In the genomic region with DNA sequence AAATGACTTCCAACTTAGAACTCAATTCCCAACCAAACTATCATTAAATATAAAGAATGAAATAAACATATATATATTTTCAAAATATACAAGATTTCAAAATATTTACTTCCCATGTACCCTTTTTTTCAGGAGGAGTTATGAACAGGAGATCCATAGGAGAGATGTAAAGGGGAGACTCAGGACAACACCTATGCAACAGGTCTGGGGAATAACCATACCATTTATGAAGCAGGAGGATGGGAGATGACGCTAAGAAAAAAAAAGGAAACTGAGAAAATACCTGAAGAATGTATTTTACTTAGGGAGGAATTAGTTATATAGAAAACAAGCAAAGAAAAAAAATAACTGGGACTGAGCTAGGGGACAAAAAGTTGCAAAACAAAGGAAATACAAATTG, we compare ENCODE assay signal across 21 cellular contexts. TPM values are rescaled to one million over a fixed set of nuclear protein-coding genes. Genes with fewer than 3 reads are reported as not detected.
DNase-seq lines count a peak whose midpoint lies in the region; ATAC-seq, FAIRE-seq and TF ChIP-seq lines count a peak whose summit lies in the region.
"Had no signal": no experiment of that assay in that cellular context is flagged by ENCODE, and none has a peak within 500 bp of the region (broad histone marks: within the 10 kb centered on the region; RNA-seq: fewer than 3 reads in every experiment).

No MANE protein-coding gene starts in this region.

- H3K4me3 Mint-ChIP-seq in activated naive CD8-positive, alpha-beta T cell: no peak overlapping the region
- no peak overlapping the region for H3K4me3 Mint-ChIP-seq in activated naive CD8-positive, alpha-beta T cell treated with anti-CD3 and anti-CD28 coated beads for 36 hours
- H3K4me3 Mint-ChIP-seq in T-cell (no peak overlapping the region), neural progenitor cell (no peak overlapping the region)
- H3K4me3 Mint-ChIP-seq in naive thymus-derived CD4-positive, alpha-beta T cell: no peak overlapping the region
- H3K4me3 Mint-ChIP-seq: B cell; CD4-positive, alpha-beta T cell had no signal

- ATAC-seq in T-cell (replicated peaks in 1 of 4): no peak
- ATAC-seq in naive thymus-derived CD4-positive, alpha-beta T cell: no peak
- ATAC-seq in HepG2: no peak

- no peak overlapping the region for H3K27ac ChIP-seq in naive thymus-derived CD4-positive, alpha-beta T cell (ENCODE audit: low read depth, low read length)
- no peak overlapping the region for H3K27ac ChIP-seq in neural progenitor cell
- H3K27ac ChIP-seq in HepG2 (ENCODE audit: extremely low read length, insufficient read depth, low read length): no peak overlapping the region
- H3K27ac ChIP-seq: 22Rv1, BLaER1, C4-2B had no signal

- peaks cover 35% of the 10 kb centered on the region for H3K36me3 Mint-ChIP-seq in activated naive CD8-positive, alpha-beta T cell
- peaks cover 44% of the 10 kb centered on the region for H3K36me3 Mint-ChIP-seq in activated naive CD8-positive, alpha-beta T cell treated with anti-CD3 and anti-CD28 coated beads for 36 hours
- H3K36me3 Mint-ChIP-seq in T-cell (peaks cover 71% of the 10 kb centered on the region), neural progenitor cell (peaks cover 20% of the 10 kb centered on the region)
- H3K36me3 Mint-ChIP-seq in naive thymus-derived CD4-positive, alpha-beta T cell: peaks cover 24 to 66% (median 53%) of the 10 kb centered on the region in 5 donors

- BruUV-seq in HepG2 (replicated peaks; lab: Mats Ljungman, UMichigan): no TSS peak

- H3K9me3 Mint-ChIP-seq in activated naive CD8-positive, alpha-beta T cell (ENCODE audit: low read depth): no peaks in the 10 kb centered on the region
- H3K9me3 Mint-ChIP-seq in activated naive CD8-positive, alpha-beta T cell treated with anti-CD3 and anti-CD28 coated beads for 36 hours: no peaks in the 10 kb centered on the region
- H3K9me3 Mint-ChIP-seq in T-cell (no peaks in the 10 kb centered on the region), neural progenitor cell (no peaks in the 10 kb centered on the region)
- peaks cover 0 to 2% (median 0%) of the 10 kb centered on the region in 11 donors for H3K9me3 Mint-ChIP-seq in naive thymus-derived CD4-positive, alpha-beta T cell
- H3K9me3 Mint-ChIP-seq: CD4-positive, alpha-beta T cell had no signal

- in situ Hi-C loops in HepG2 (cut with HindIII; ENCODE audit: extremely low pct_ligation_motif_present, low pct_unique_long_range_greater_than_20kb): no loop called here

- peak overlapping the region; percentile 37 for H3K27ac Mint-ChIP-seq in activated naive CD8-positive, alpha-beta T cell
- H3K27ac Mint-ChIP-seq in activated naive CD8-positive, alpha-beta T cell treated with anti-CD3 and anti-CD28 coated beads for 36 hours: no peak overlapping the region
- H3K27ac Mint-ChIP-seq in T-cell (peak overlapping the region; percentile 10 to 59), neural progenitor cell (peak overlapping the region; percentile 29)
- H3K27ac Mint-ChIP-seq in naive thymus-derived CD4-positive, alpha-beta T cell: peak overlapping the region in 7 of 9 donors; percentile 8 to 94 (median 62)
- H3K27ac Mint-ChIP-seq: B cell had no signal

- H3K4me2 ChIP-seq in neural progenitor cell: no peak overlapping the region
- no peak overlapping the region for H3K4me2 ChIP-seq in HepG2 (ENCODE audit: low read depth, low read length)
- H3K4me2 ChIP-seq: BLaER1 had no signal

- H3K36me3 ChIP-seq in naive thymus-derived CD4-positive, alpha-beta T cell (ENCODE audit: control insufficient read depth in 2 of 3, insufficient read depth in 3 of 3, low read length in 3 of 3): peaks cover 5 to 33% (median 18%) of the 10 kb centered on the region in 3 experiments
- peaks cover 8% of the 10 kb centered on the region for H3K36me3 ChIP-seq in neural progenitor cell
- peaks cover 8 to 57% of the 10 kb centered on the region in 2 experiments for H3K36me3 ChIP-seq in HepG2 (replicated peaks in 1 of 2; ENCODE audit: control insufficient read depth in 1 of 2, insufficient read depth in 2 of 2, low read length in 2 of 2)
- peaks cover 14% of the 10 kb centered on the region for H3K36me3 ChIP-seq in H7 (replicated peaks; ENCODE audit: control insufficient read depth, insufficient read depth, low read length)

- no peaks in the 10 kb centered on the region for H3K9me3 ChIP-seq in naive thymus-derived CD4-positive, alpha-beta T cell (ENCODE audit: control insufficient read depth in 2 of 3, low read length in 3 of 3)
- H3K9me3 ChIP-seq in neural progenitor cell (ENCODE audit: low read depth) (no peaks in the 10 kb centered on the region), HepG2 (ENCODE audit: low read length) (no peaks in the 10 kb centered on the region)
- H3K9me3 ChIP-seq: BLaER1, Caco-2 had no signal

- H3K27me3 ChIP-seq in naive thymus-derived CD4-positive, alpha-beta T cell (ENCODE audit: control insufficient read depth in 2 of 2, insufficient read depth in 2 of 2, low read length in 2 of 2): no peaks in the 10 kb centered on the region
- H3K27me3 ChIP-seq in neural progenitor cell (no peaks in the 10 kb centered on the region), HepG2 (ENCODE audit: control insufficient read depth in 1 of 2, insufficient read depth in 2 of 2, low read length in 2 of 2) (no peaks in the 10 kb centered on the region), H7 (ENCODE audit: control insufficient read depth, insufficient read depth, low read length) (no peaks in the 10 kb centered on the region)
- H3K27me3 ChIP-seq: BLaER1 had no signal

- DNase-seq in activated naive CD8-positive, alpha-beta T cell treated with anti-CD3 and anti-CD28 coated beads for 36 hours: no peak
- DNase-seq in T-cell: no peak
- no peak for DNase-seq in naive thymus-derived CD4-positive, alpha-beta T cell
- no peak for DNase-seq in neural progenitor cell (ENCODE audit: low spot score)
- no peak for DNase-seq in HepG2 (ENCODE audit: low spot score)
- DNase-seq in NAMALWA (ENCODE audit: low spot score): no peak
- DNase-seq in H7: no peak
- DNase-seq: Caco-2; CD4-positive, alpha-beta T cell; DMS153; DND-41; GOT3; HCEC 1CT had no signal

- no peaks in the 10 kb centered on the region for H3F3A ChIP-seq in neural progenitor cell (ENCODE audit: low read depth)

- H4K20me1 ChIP-seq in neural progenitor cell (ENCODE audit: low read depth): no peaks in the 10 kb centered on the region
- H4K20me1 ChIP-seq in HepG2 (ENCODE audit: insufficient read depth, low read length): no peaks in the 10 kb centered on the region
- H4K20me1 ChIP-seq: BLaER1 had no signal

- peaks cover 31% of the 10 kb centered on the region for H3K4me1 Mint-ChIP-seq in activated naive CD8-positive, alpha-beta T cell (ENCODE audit: low read depth)
- peaks cover 26% of the 10 kb centered on the region for H3K4me1 Mint-ChIP-seq in activated naive CD8-positive, alpha-beta T cell treated with anti-CD3 and anti-CD28 coated beads for 36 hours
- H3K4me1 Mint-ChIP-seq in T-cell: peaks cover 35 to 38% (median 35%) of the 10 kb centered on the region in 3 donors
- H3K4me1 Mint-ChIP-seq in naive thymus-derived CD4-positive, alpha-beta T cell: peaks cover 12 to 56% (median 40%) of the 10 kb centered on the region in 7 donors
- peaks cover 35% of the 10 kb centered on the region for H3K4me1 Mint-ChIP-seq in neural progenitor cell

- no peak for TF ChIP-seq POLR2A in HepG2 (IDR thresholded peaks at IDR 0.05; ENCODE audit: insufficient read depth in 1 of 2, low read depth in 2 of 2, low read length in 2 of 2)

- H2AFZ ChIP-seq in neural progenitor cell (replicated peaks) (no peak overlapping the region), HepG2 (ENCODE audit: low read length) (no peak overlapping the region)

- CTCF ChIA-PET in T-cell (lab: Charles Lee): interaction anchor here in 1 of 2 donors (0.8 kb wide), 1 partner anchor 270 kb away, joined by 3 read pairs; no protein-coding TSS in a partner anchor
- CTCF ChIA-PET in naive thymus-derived CD4-positive, alpha-beta T cell (lab: Charles Lee): no interaction called here
- CTCF ChIA-PET in HepG2 (lab: Yijun Ruan, JAX; ENCODE audit: low intra/inter-chr PET ratio, low total read pairs): no interaction called here

- H3K4me1 ChIP-seq in naive thymus-derived CD4-positive, alpha-beta T cell (ENCODE audit: control insufficient read depth in 2 of 2, insufficient read depth in 2 of 2, low read length in 2 of 2): peaks cover 11 to 20% of the 10 kb centered on the region in 2 donors
- no peaks in the 10 kb centered on the region for H3K4me1 ChIP-seq in neural progenitor cell
- H3K4me1 ChIP-seq in HepG2 (ENCODE audit: insufficient read depth, low read length): peaks cover 19% of the 10 kb centered on the region
- H3K4me1 ChIP-seq: Caco-2 had no signal

- TF ChIP-seq CTCF in neural progenitor cell (IDR thresholded peaks at IDR 0.05) (no peak), HepG2 (CRISPR knock-in tag; IDR thresholded peaks at IDR 0.05) (no peak)

- H3K9ac ChIP-seq in neural progenitor cell (no peak overlapping the region), HepG2 (ENCODE audit: insufficient read depth, low read depth, low read length) (no peak overlapping the region)
- H3K9ac ChIP-seq: BLaER1 had no signal

- WGBS in HepG2 (ENCODE audit: low lambda C conversion rate): 98% methylated on average over 1 of the region's 1 CpG

- intact Hi-C loops in naive thymus-derived CD4-positive, alpha-beta T cell (cut with micrococcal nuclease): no loop called here
- intact Hi-C loops in HepG2 (cut with micrococcal nuclease; ENCODE audit: unreplicated experiment): no loop called here

- POLR2A ChIA-PET in T-cell (lab: Charles Lee): interaction anchor here (0.6 kb wide), 2 partner anchors 225 to 824 kb away, joined by 3 read pairs; no protein-coding TSS in a partner anchor
- POLR2A ChIA-PET in naive thymus-derived CD4-positive, alpha-beta T cell (lab: Charles Lee): no interaction called here
- POLR2A ChIA-PET in HepG2 (lab: Yijun Ruan, JAX): no interaction called here

- H3K27me3 Mint-ChIP-seq in activated naive CD8-positive, alpha-beta T cell: no peaks in the 10 kb centered on the region
- no peaks in the 10 kb centered on the region for H3K27me3 Mint-ChIP-seq in activated naive CD8-positive, alpha-beta T cell treated with anti-CD3 and anti-CD28 coated beads for 36 hours
- no peaks in the 10 kb centered on the region for H3K27me3 Mint-ChIP-seq in T-cell
- H3K27me3 Mint-ChIP-seq in naive thymus-derived CD4-positive, alpha-beta T cell: no peaks in the 10 kb centered on the region
- no peaks in the 10 kb centered on the region for H3K27me3 Mint-ChIP-seq in neural progenitor cell (ENCODE audit: insufficient read depth, low read depth)
- H3K27me3 Mint-ChIP-seq: B cell; CD4-positive, alpha-beta T cell had no signal

- FAIRE-seq in HepG2 (lab: Jason Lieb, UNC): no peak
- FAIRE-seq: A204.1, GM12892, H54 had no signal

- H3K4me3 ChIP-seq in naive thymus-derived CD4-positive, alpha-beta T cell (ENCODE audit: low read length): no peak overlapping the region
- H3K4me3 ChIP-seq in neural progenitor cell (no peak overlapping the region), HepG2 (replicated peaks in 1 of 3; ENCODE audit: insufficient read depth in 1 of 3, low read depth in 2 of 3, low read length in 3 of 3) (no peak overlapping the region), H7 (ENCODE audit: insufficient read depth, low read depth, low read length) (no peak overlapping the region)
- H3K4me3 ChIP-seq: BLaER1 had no signal

- H3K79me2 ChIP-seq in neural progenitor cell (ENCODE audit: low read depth) (no peaks in the 10 kb centered on the region), HepG2 (ENCODE audit: insufficient read depth, low read length) (no peaks in the 10 kb centered on the region)

- TF ChIP-seq EP300 in HepG2 (IDR thresholded peaks at IDR 0.05; ENCODE audit: low read depth in 2 of 2, low read length in 2 of 2) (no peak), HepG2 (CRISPR knock-in tag; IDR thresholded peaks at IDR 0.05; ENCODE audit: borderline replicate concordance) (no peak)

- TF ChIP-seq RAD21 in HepG2 (CRISPR knock-in tag; IDR thresholded peaks at IDR 0.05): no peak

RNA-seq across cellular contexts. Expression of a gene that starts 23.8 kb away (rescaled TPM):
- total RNA-seq in activated naive CD8-positive, alpha-beta T cell treated with anti-CD3 and anti-CD28 coated beads for 36 hours: 10 to 100 TPM; 62.1 to 66.9 TPM
- total RNA-seq in T-cell (10 to 100 TPM; 26.6 to 36.4 (median 34.4) TPM), neural progenitor cell (ENCODE audit: low replicate concordance) (40.2 and 54.2 TPM in 2 replicates), HepG2 (2016; rRNA removed; fragmentation: Illumina TruSeq; extraction: Trizol) (52.0 and 57.8 TPM in 2 replicates)
- total RNA-seq in naive thymus-derived CD4-positive, alpha-beta T cell: 10 to 100 TPM; 19.1 to 38.3 (median 35.9) TPM
- 10 to 100 TPM; 16.0 to 35.0 TPM for polyA plus RNA-seq in naive thymus-derived CD4-positive, alpha-beta T cell
- 17.0 and 20.8 TPM in 2 replicates for total RNA-seq in HepG2 (2016; cell fraction: cytosol; rRNA removed; fragmentation: Illumina TruSeq; extraction: Trizol; ENCODE audit: low read depth)
- total RNA-seq in HepG2 (2016; cell fraction: insoluble cytoplasmic fraction; rRNA removed; fragmentation: Illumina TruSeq; extraction: Trizol): 51.9 and 56.4 TPM in 2 replicates
- total RNA-seq in HepG2 (2016; cell fraction: membrane; rRNA removed; fragmentation: Illumina TruSeq; extraction: Trizol): 49.9 and 57.9 TPM in 2 replicates
- 46.7 and 47.9 TPM in 2 replicates for total RNA-seq in HepG2 (2016; cell fraction: nucleus; rRNA removed; fragmentation: Illumina TruSeq; extraction: Trizol)
- polyA plus RNA-seq in HepG2 (2011; rRNA removed): 32.9 and 41.4 TPM in 2 replicates
- 33.9 and 35.7 TPM in 2 replicates for polyA plus RNA-seq in HepG2 (2011; cell fraction: cytosol; rRNA removed)
- 38.0 and 47.8 TPM in 2 replicates for polyA plus RNA-seq in HepG2 (2011; cell fraction: nucleus; rRNA removed)
- polyA plus RNA-seq in HepG2 (2012): 19.7 and 28.3 TPM in 2 replicates
- polyA plus RNA-seq in HepG2 (2016; cell fraction: cytosol; fragmentation: Illumina TruSeq; extraction: Trizol; ENCODE audit: low read depth): 17.3 and 20.3 TPM in 2 replicates
- polyA plus RNA-seq in HepG2 (2016; cell fraction: insoluble cytoplasmic fraction; fragmentation: Illumina TruSeq; extraction: Trizol; ENCODE audit: low read depth): 50.5 and 52.9 TPM in 2 replicates
- polyA plus RNA-seq in HepG2 (2016; cell fraction: membrane; fragmentation: Illumina TruSeq; extraction: Trizol; ENCODE audit: low read depth): 34.9 and 41.5 TPM in 2 replicates
- 61.6 and 62.0 TPM in 2 replicates for polyA plus RNA-seq in HepG2 (2016; cell fraction: nucleus; fragmentation: Illumina TruSeq; extraction: Trizol; ENCODE audit: insufficient read depth, low read depth)
- polyA minus RNA-seq in HepG2 (2011; rRNA and poly(A)+ RNA removed; ENCODE audit: low replicate concordance): 35.4 and 83.9 TPM in 2 replicates
- 26.2 and 26.6 TPM in 2 replicates for polyA minus RNA-seq in HepG2 (2011; cell fraction: cytosol; rRNA and poly(A)+ RNA removed)
- 66.4 and 78.2 TPM in 2 replicates for polyA minus RNA-seq in HepG2 (2011; cell fraction: nucleus; rRNA and poly(A)+ RNA removed)
- 35.8 and 35.9 TPM in 2 replicates for total RNA-seq in H7 (2014; rRNA removed; shearing (Covaris generic))

RNA-seq across cellular contexts. Expression of a gene that starts 34.6 kb away (rescaled TPM):
- total RNA-seq in activated naive CD8-positive, alpha-beta T cell treated with anti-CD3 and anti-CD28 coated beads for 36 hours: 1 to 10 TPM; 6.6 to 7.6 TPM
- total RNA-seq in T-cell: 1 to 10 TPM; 4.1 to 6.5 (median 5.0) TPM
- 1 to 10 TPM; 4.1 to 5.6 (median 5.2) TPM for total RNA-seq in naive thymus-derived CD4-positive, alpha-beta T cell
- polyA plus RNA-seq in naive thymus-derived CD4-positive, alpha-beta T cell: 1 to 10 TPM; 1.9 to 3.6 TPM
- total RNA-seq in neural progenitor cell (ENCODE audit: low replicate concordance): 6.0 and 10.6 TPM in 2 replicates
- total RNA-seq in HepG2 (2016; rRNA removed; fragmentation: Illumina TruSeq; extraction: Trizol): 6.8 and 8.3 TPM in 2 replicates
- 6.6 and 9.0 TPM in 2 replicates for total RNA-seq in HepG2 (2016; cell fraction: cytosol; rRNA removed; fragmentation: Illumina TruSeq; extraction: Trizol; ENCODE audit: low read depth)
- total RNA-seq in HepG2 (2016; cell fraction: insoluble cytoplasmic fraction; rRNA removed; fragmentation: Illumina TruSeq; extraction: Trizol): 7.0 and 8.5 TPM in 2 replicates
- total RNA-seq in HepG2 (2016; cell fraction: membrane; rRNA removed; fragmentation: Illumina TruSeq; extraction: Trizol): 3.9 and 5.4 TPM in 2 replicates
- 9.5 and 9.6 TPM in 2 replicates for total RNA-seq in HepG2 (2016; cell fraction: nucleus; rRNA removed; fragmentation: Illumina TruSeq; extraction: Trizol)
- 4.8 and 5.9 TPM in 2 replicates for polyA plus RNA-seq in HepG2 (2011; rRNA removed)
- polyA plus RNA-seq in HepG2 (2011; cell fraction: cytosol; rRNA removed): 3.8 and 3.9 TPM in 2 replicates
- 5.0 and 5.5 TPM in 2 replicates for polyA plus RNA-seq in HepG2 (2011; cell fraction: nucleus; rRNA removed)
- polyA plus RNA-seq in HepG2 (2012): 5.3 and 9.8 TPM in 2 replicates
- polyA plus RNA-seq in HepG2 (2016; cell fraction: cytosol; fragmentation: Illumina TruSeq; extraction: Trizol; ENCODE audit: low read depth): 0.87 and 0.99 TPM in 2 replicates
- polyA plus RNA-seq in HepG2 (2016; cell fraction: insoluble cytoplasmic fraction; fragmentation: Illumina TruSeq; extraction: Trizol; ENCODE audit: low read depth): 6.5 and 6.9 TPM in 2 replicates
- 1.4 and 2.0 TPM in 2 replicates for polyA plus RNA-seq in HepG2 (2016; cell fraction: membrane; fragmentation: Illumina TruSeq; extraction: Trizol; ENCODE audit: low read depth)
- 10.2 and 12.9 TPM in 2 replicates for polyA plus RNA-seq in HepG2 (2016; cell fraction: nucleus; fragmentation: Illumina TruSeq; extraction: Trizol; ENCODE audit: insufficient read depth, low read depth)
- polyA minus RNA-seq in HepG2 (2011; rRNA and poly(A)+ RNA removed; ENCODE audit: low replicate concordance): 6.8 and 24.1 TPM in 2 replicates
- polyA minus RNA-seq in HepG2 (2011; cell fraction: cytosol; rRNA and poly(A)+ RNA removed): 7.3 and 7.8 TPM in 2 replicates
- 12.4 and 12.7 TPM in 2 replicates for polyA minus RNA-seq in HepG2 (2011; cell fraction: nucleus; rRNA and poly(A)+ RNA removed)
- 2.8 and 4.6 TPM in 2 replicates for total RNA-seq in H7 (2014; rRNA removed; shearing (Covaris generic))

RNA-seq across cellular contexts. Expression of a gene that starts 56.8 kb away (rescaled TPM):
- 10 to 100 TPM; 43.7 to 46.5 TPM for total RNA-seq in activated naive CD8-positive, alpha-beta T cell treated with anti-CD3 and anti-CD28 coated beads for 36 hours
- total RNA-seq in T-cell (10 to 100 TPM; 16.3 to 24.1 (median 20.9) TPM), neural progenitor cell (ENCODE audit: low replicate concordance) (209 and 271 TPM in 2 replicates), HepG2 (2016; rRNA removed; fragmentation: Illumina TruSeq; extraction: Trizol) (108 and 161 TPM in 2 replicates)
- 10 to 100 TPM; 18.3 to 30.0 (median 23.9) TPM for total RNA-seq in naive thymus-derived CD4-positive, alpha-beta T cell
- polyA plus RNA-seq in naive thymus-derived CD4-positive, alpha-beta T cell: 10 to 100 TPM; 29.6 to 34.4 TPM
- total RNA-seq in HepG2 (2016; cell fraction: cytosol; rRNA removed; fragmentation: Illumina TruSeq; extraction: Trizol; ENCODE audit: low read depth): 13.4 and 13.9 TPM in 2 replicates
- 111 and 164 TPM in 2 replicates for total RNA-seq in HepG2 (2016; cell fraction: insoluble cytoplasmic fraction; rRNA removed; fragmentation: Illumina TruSeq; extraction: Trizol)
- 45.2 and 51.9 TPM in 2 replicates for total RNA-seq in HepG2 (2016; cell fraction: membrane; rRNA removed; fragmentation: Illumina TruSeq; extraction: Trizol)
- 114 and 134 TPM in 2 replicates for total RNA-seq in HepG2 (2016; cell fraction: nucleus; rRNA removed; fragmentation: Illumina TruSeq; extraction: Trizol)
- 71.5 and 73.6 TPM in 2 replicates for polyA plus RNA-seq in HepG2 (2011; rRNA removed)
- 49.0 and 79.5 TPM in 2 replicates for polyA plus RNA-seq in HepG2 (2011; cell fraction: cytosol; rRNA removed)
- polyA plus RNA-seq in HepG2 (2011; cell fraction: nucleus; rRNA removed): 13.2 and 18.7 TPM in 2 replicates
- 93.0 and 111 TPM in 2 replicates for polyA plus RNA-seq in HepG2 (2012)
- polyA plus RNA-seq in HepG2 (2016; cell fraction: cytosol; fragmentation: Illumina TruSeq; extraction: Trizol; ENCODE audit: low read depth): 10.0 and 10.2 TPM in 2 replicates
- polyA plus RNA-seq in HepG2 (2016; cell fraction: insoluble cytoplasmic fraction; fragmentation: Illumina TruSeq; extraction: Trizol; ENCODE audit: low read depth): 78.4 and 81.1 TPM in 2 replicates
- 21.7 and 24.2 TPM in 2 replicates for polyA plus RNA-seq in HepG2 (2016; cell fraction: membrane; fragmentation: Illumina TruSeq; extraction: Trizol; ENCODE audit: low read depth)
- 124 TPM in 2 replicates for polyA plus RNA-seq in HepG2 (2016; cell fraction: nucleus; fragmentation: Illumina TruSeq; extraction: Trizol; ENCODE audit: insufficient read depth, low read depth)
- 84.1 and 114 TPM in 2 replicates for polyA minus RNA-seq in HepG2 (2011; rRNA and poly(A)+ RNA removed; ENCODE audit: low replicate concordance)
- polyA minus RNA-seq in HepG2 (2011; cell fraction: cytosol; rRNA and poly(A)+ RNA removed): 61.3 and 74.8 TPM in 2 replicates
- polyA minus RNA-seq in HepG2 (2011; cell fraction: nucleus; rRNA and poly(A)+ RNA removed): 39.7 and 52.5 TPM in 2 replicates
- total RNA-seq in H7 (2014; rRNA removed; shearing (Covaris generic)): 166 and 205 TPM in 2 replicates

Comparison
In these comparisons a context has a peak if more than half of its experiments do, and no peak if none do; other contexts are left out.
1. POLR2A ChIA-PET loops: an anchor here in T-cell (0.6 kb wide); none called in naive thymus-derived CD4-positive, alpha-beta T cell and HepG2.